Comparison of ENCODE assay signal across 8 cellular contexts in genomic region chr3:197736010-197736490, GRCh38. TPM values are rescaled to one million over a fixed set of nuclear protein-coding genes. Genes with fewer than 3 reads are reported as not detected.
A peak's percentile ranks its signal among the peaks of the same experiment; 100 is the strongest.
DNase-seq lines count a peak whose midpoint lies in the region; ATAC-seq and TF ChIP-seq lines count a peak whose summit lies in the region.

No MANE protein-coding gene starts in this region.

- no peaks in the 10 kb centered on the region for H3K36me3 Mint-ChIP-seq in immature natural killer cell

- H3K4me3 ChIP-seq in body of pancreas = peak overlapping the region; percentile 82 to 93

- H3K27ac ChIP-seq in body of pancreas = peak overlapping the region; percentile 60 to 87 (median 74)

- WGBS in body of pancreas, 2 donors = 0 to 1% methylated on average over 17 of the region's 17 CpGs

- no peaks in the 10 kb centered on the region for H3K9me3 Mint-ChIP-seq in immature natural killer cell

- TF ChIP-seq POLR2A in body of pancreas (IDR thresholded peaks at IDR 0.05) = no peak

- H3K4me1 Mint-ChIP-seq in immature natural killer cell = peaks cover 31 to 38% of the 10 kb centered on the region in 2 donors

- DNase-seq in AG08396 (ENCODE audit: low spot score) = peak; percentile 51
- peak; percentile 12 for DNase-seq in T follicular helper cell (ENCODE audit: low read depth)
- peak in 3 of 4 donors; percentile 17 to 21 (median 19) for DNase-seq in body of pancreas
- peak; percentile 26 to 32 (median 31) for DNase-seq in immature natural killer cell
- DNase-seq in stimulated activated CD4-positive, alpha-beta T cell treated with anti-CD3 and anti-CD28 coated beads, Interleukin-15, amount 100 ng/mL, for 48 hours (ENCODE audit: low read depth in 2 of 2) = peak; percentile 17 to 52
- no peak for DNase-seq in NCI-H2029 treated with DMSO at 0.1 percent for 48 hours (lab: John Stamatoyannopoulos, UW)

- H3K4me3 Mint-ChIP-seq in immature natural killer cell = peak overlapping the region; percentile 92 to 99 (median 94)

- H3K27me3 ChIP-seq in body of pancreas = no peaks in the 10 kb centered on the region

- peak overlapping the region; percentile 86 to 98 (median 94) for H3K27ac Mint-ChIP-seq in immature natural killer cell

- H3K9me3 ChIP-seq in body of pancreas = no peaks in the 10 kb centered on the region

- H3K36me3 ChIP-seq in body of pancreas (replicated peaks in 1 of 2; ENCODE audit: insufficient read depth in 1 of 2, low read depth in 2 of 2) = no peaks in the 10 kb centered on the region

- ATAC-seq in GM21717 (IDR thresholded peaks at IDR 0.05; ENCODE audit: unreplicated experiment) (peak; percentile 31), body of pancreas (peak; percentile 2), GM21360 (IDR thresholded peaks at IDR 0.05; ENCODE audit: unreplicated experiment) (no peak)

- H3K4me1 ChIP-seq in body of pancreas = peaks cover 16% of the 10 kb centered on the region

- TF ChIP-seq CTCF in body of pancreas (IDR thresholded peaks at IDR 0.05) = no peak

- peaks cover 0 to 16% (median 7%) of the 10 kb centered on the region in 3 donors for H3K27me3 Mint-ChIP-seq in immature natural killer cell (ENCODE audit: low read depth in 3 of 3)

- intact Hi-C loops in body of pancreas (cut with DNase I) = no loop called here

RNA-seq across cellular contexts. Expression of gene RUBCN, which starts 0.7 kb away (rescaled TPM):
- total RNA-seq in body of pancreas = 10 to 100 TPM; 23.1 to 33.0 TPM
- polyA plus RNA-seq in immature natural killer cell = 10 to 100 TPM in 2 of 3 donors, 1 to 10 TPM in 1; 8.9 to 29.9 (median 10.9) TPM

RNA-seq across cellular contexts. Expression of gene FYTTD1, which starts 13.6 kb away (rescaled TPM):
- 10 to 100 TPM; 13.8 to 16.3 TPM for total RNA-seq in body of pancreas
- polyA plus RNA-seq in immature natural killer cell = 100 to 1,000 TPM; 103 to 144 (median 141) TPM

RNA-seq across cellular contexts. Expression of gene LRCH3, which starts 55.0 kb away (rescaled TPM):
- total RNA-seq in body of pancreas = 10 to 100 TPM; 26.7 to 29.0 TPM
- polyA plus RNA-seq in immature natural killer cell = 10 to 100 TPM in 1 of 3 donors, 1 to 10 TPM in 2; 4.5 to 26.3 (median 7.2) TPM
